ENCODE assay signal across 10 cellular contexts in the genomic region with DNA sequence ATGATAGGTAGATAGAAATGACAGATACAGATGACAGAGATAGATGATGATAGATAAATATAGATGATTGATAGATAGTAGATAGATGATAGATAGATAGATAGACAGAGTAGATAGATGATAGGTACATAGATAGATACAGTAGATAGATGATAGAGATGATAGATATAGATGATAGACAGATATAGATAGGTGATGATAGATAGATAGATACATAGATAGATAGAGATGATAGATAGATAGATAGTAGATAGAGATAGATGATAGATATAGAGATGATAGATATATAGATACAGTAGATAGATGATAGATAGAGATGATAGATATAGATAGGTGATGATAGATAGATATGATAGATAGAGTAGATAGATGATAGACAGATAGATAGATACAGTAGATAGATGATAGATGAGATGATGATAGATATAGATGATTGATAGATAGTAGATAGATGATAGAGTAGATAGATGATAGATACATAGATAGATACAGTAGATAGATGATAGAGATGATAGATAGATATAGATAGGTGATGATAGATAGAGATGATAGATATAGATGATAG.
"Had no signal": no experiment of that assay in that cellular context is flagged by ENCODE, and none has a peak within 500 bp of the region (broad histone marks: within the 10 kb centered on the region; RNA-seq: fewer than 3 reads in every experiment).

No MANE protein-coding gene starts in this region.

- H3K4me2 ChIP-seq: GM23338, KMS-11 had no signal

- H2AFZ ChIP-seq: GM23338 had no signal

- FAIRE-seq: H1, H54 had no signal

- H3K9me3 ChIP-seq: HAP-1 had no signal

- H3K4me1 ChIP-seq: HAP-1 had no signal

- H3K9ac ChIP-seq: KMS-11 had no signal

- H3K4me1 Mint-ChIP-seq: GM23338 had no signal

- H3K4me3 Mint-ChIP-seq: GM23338, HFFc6 had no signal

- H3K4me3 ChIP-seq: GM23338, HAP-1 had no signal

- H3K27ac Mint-ChIP-seq: GM23338, HFFc6 had no signal

- H3K9me3 Mint-ChIP-seq: GM23338, HFFc6 had no signal

- H3K27ac ChIP-seq: KMS-11 had no signal

- ATAC-seq: GM23338, HCT116 had no signal

- DNase-seq: HFFc6, IMR-90, Karpas-422, KBM-7 had no signal

- H3K36me3 ChIP-seq: HAP-1 had no signal
